2 cellular contexts compared by ENCODE assay signal in genomic region chr20:1827974-1828785, GRCh38.
TF ChIP-seq lines count a peak whose summit lies in the region.

No MANE protein-coding gene starts in this region.

TF ChIP-seq in HCT116, 20 proteins besides CTCF, POLR2A, EP300 and RAD21 (continued from another document):
- TF ChIP-seq REST (IDR thresholded peaks at IDR 0.05; ENCODE audit: low read depth): no peak
- peak; percentile 42; the same call in 1 of the 2 replicates for TF ChIP-seq JUND (IDR thresholded peaks at IDR 0.05)
- TF ChIP-seq POLR2AphosphoS5 (IDR thresholded peaks at IDR 0.05; ENCODE audit: low read depth, low read length): peak; percentile 68
- TF ChIP-seq MAX (IDR thresholded peaks at IDR 0.05): no peak
- TF ChIP-seq FOSL1 (IDR thresholded peaks at IDR 0.05; ENCODE audit: low read depth): peak; percentile 40; the same call in 1 of the 2 replicates
- TF ChIP-seq SRF (IDR thresholded peaks at IDR 0.05; ENCODE audit: low read depth): no peak
- TF ChIP-seq EGR1 (IDR thresholded peaks at IDR 0.05; ENCODE audit: low read depth): no peak
- TF ChIP-seq EZH2phosphoT487 (IDR thresholded peaks at IDR 0.05; ENCODE audit: borderline replicate concordance): no peak
- no peak for TF ChIP-seq CBX3 (IDR thresholded peaks at IDR 0.05; ENCODE audit: low read depth)
TF ChIP-seq in HCT116: peak in this region for 3.

TF ChIP-seq in K562, 482 proteins besides CTCF, POLR2A, EP300 and RAD21 (continued from another document):
- no peak for TF ChIP-seq ZNF407 (IDR thresholded peaks at IDR 0.05; ENCODE audit: low read depth)
- no peak for TF ChIP-seq U2AF1 (optimal IDR thresholded peaks at IDR 0.05; ENCODE audit: low read depth, low read length)
- TF ChIP-seq ZNF79 (CRISPR knock-in tag; IDR thresholded peaks at IDR 0.05; ENCODE audit: low read depth): peak; percentile 94
